10 cellular contexts compared by ENCODE assay signal in the genomic region with DNA sequence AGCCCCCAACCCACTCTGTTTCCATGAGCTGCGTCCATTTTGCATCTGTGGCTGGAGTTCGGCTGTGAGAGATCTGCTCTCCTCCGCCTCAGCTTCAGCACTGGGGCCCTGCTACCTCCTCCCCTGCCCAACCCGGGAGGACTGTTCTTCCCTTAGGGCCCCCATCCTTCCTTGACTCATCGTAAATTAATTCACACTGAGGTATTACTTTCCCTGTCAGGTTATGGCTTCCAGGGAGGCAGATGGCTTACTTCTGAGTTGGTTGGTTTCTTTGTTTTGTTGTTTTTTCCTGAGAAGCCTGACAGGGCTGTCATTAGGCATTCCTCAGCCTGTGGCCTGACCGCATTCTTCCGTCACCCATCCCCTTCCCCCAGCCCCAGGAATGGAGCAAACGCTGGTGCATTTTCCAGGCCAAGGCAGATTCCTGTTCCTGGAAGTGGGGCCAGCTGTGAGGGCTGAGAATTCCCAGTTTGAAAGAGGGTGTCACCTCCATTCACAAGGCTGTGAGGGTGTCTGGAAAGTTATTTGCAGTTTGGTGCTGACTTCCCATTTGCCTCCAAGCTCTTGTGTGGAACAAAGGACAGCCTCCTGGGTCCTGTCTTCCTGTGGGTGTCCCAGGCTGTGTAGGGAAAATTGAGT. TPM values are rescaled to one million over a fixed set of nuclear protein-coding genes. Genes with fewer than 3 reads are reported as not detected.
DNase-seq lines count a peak whose midpoint lies in the region; TF ChIP-seq lines count a peak whose summit lies in the region.
"Had no signal": no experiment of that assay in that cellular context is flagged by ENCODE, and none has a peak within 500 bp of the region (broad histone marks: within the 10 kb centered on the region; RNA-seq: fewer than 3 reads in every experiment).

No MANE protein-coding gene starts in this region.

- no peaks in the 10 kb centered on the region for H3K27me3 ChIP-seq in trophoblast cell (ENCODE audit: insufficient read depth, low read length)

- peak overlapping the region; percentile 28 for H2AFZ ChIP-seq in trophoblast cell (ENCODE audit: insufficient read depth, low read length, poor library complexity)

- peaks cover 1% of the 10 kb centered on the region for H3K36me3 Mint-ChIP-seq in activated CD4-positive, alpha-beta T cell treated with anti-CD3 and anti-CD28 coated beads, Interleukin-2, amount 10 ng/mL, durations not matched to agents 24 days and 14 days (ENCODE audit: low read depth)

- H4K8ac ChIP-seq in trophoblast cell (ENCODE audit: low read depth, low read length): peak overlapping the region; percentile 95

- H3K9me3 Mint-ChIP-seq in activated CD4-positive, alpha-beta T cell treated with anti-CD3 and anti-CD28 coated beads, Interleukin-2, amount 10 ng/mL, durations not matched to agents 24 days and 14 days: peaks cover 5% of the 10 kb centered on the region

- POLR2A ChIA-PET in RWPE1 (lab: Yijun Ruan, JAX; ENCODE audit: low non-redundant PET): no interaction called here

- no peak for TF ChIP-seq CTCF in RWPE1 (conservative IDR thresholded peaks at IDR 0.05; ENCODE audit: low read depth)

- H3K23ac ChIP-seq in trophoblast cell (ENCODE audit: low read length): no peak overlapping the region

- CTCF ChIA-PET in RWPE1 (lab: Yijun Ruan, JAX): interaction anchor here (0.8 kb wide), 1 partner anchor 581 kb away, joined by 4 read pairs; no protein-coding TSS in a partner anchor

- peak overlapping the region; percentile 99 for H3K27ac ChIP-seq in RWPE1
- H3K27ac ChIP-seq in trophoblast cell (ENCODE audit: low read depth, low read length): peak overlapping the region; percentile 99

- peak overlapping the region; percentile 99 for H4K91ac ChIP-seq in trophoblast cell (ENCODE audit: low read depth, low read length)

- peak overlapping the region; percentile 89 for H2AK5ac ChIP-seq in trophoblast cell (ENCODE audit: low read length)

- H2BK12ac ChIP-seq in trophoblast cell (ENCODE audit: low read length): peak overlapping the region; percentile 99

- peak overlapping the region; percentile 43 for H3K4me2 ChIP-seq in trophoblast cell (ENCODE audit: low read length)

- peaks cover 10% of the 10 kb centered on the region for H3K4me1 Mint-ChIP-seq in activated CD4-positive, alpha-beta T cell treated with anti-CD3 and anti-CD28 coated beads, Interleukin-2, amount 10 ng/mL, durations not matched to agents 24 days and 14 days

- peak overlapping the region; percentile 52 for H3K9ac ChIP-seq in trophoblast cell (ENCODE audit: low read length)

- intact Hi-C loops in activated CD4-positive, alpha-beta T cell treated with anti-CD3 and anti-CD28 coated beads, Interleukin-2, amount 10 ng/mL, durations not matched to agents 24 days and 14 days (cut with micrococcal nuclease): no loop called here

- no peak overlapping the region for H3K27ac Mint-ChIP-seq in activated CD4-positive, alpha-beta T cell treated with anti-CD3 and anti-CD28 coated beads, Interleukin-2, amount 10 ng/mL, durations not matched to agents 24 days and 14 days
- H3K27ac Mint-ChIP-seq: activated naive CD8-positive, alpha-beta T cell had no signal

- no CpG with 5 or more reads among the region's 8 CpGs for whole genome bisulfite sequencing in trophoblast cell (ENCODE audit: extremely low coverage, insufficient coverage, insufficient read length)

- H3K14ac ChIP-seq in trophoblast cell (ENCODE audit: low read length): peak overlapping the region; percentile 96

- H2BK120ac ChIP-seq in trophoblast cell (ENCODE audit: insufficient read depth, low read length, poor library complexity): peak overlapping the region; percentile 99

- H4K12ac ChIP-seq in trophoblast cell (ENCODE audit: low read depth, low read length): peak overlapping the region; percentile 72

- no peak overlapping the region for H3K4me3 Mint-ChIP-seq in activated CD4-positive, alpha-beta T cell treated with anti-CD3 and anti-CD28 coated beads, Interleukin-2, amount 10 ng/mL, durations not matched to agents 24 days and 14 days
- H3K4me3 Mint-ChIP-seq: activated naive CD8-positive, alpha-beta T cell had no signal

- H3K79me2 ChIP-seq in trophoblast cell (ENCODE audit: control insufficient read depth, insufficient read depth, low read length, poor library complexity): peaks cover 11% of the 10 kb centered on the region

- no peaks in the 10 kb centered on the region for H3K27me3 Mint-ChIP-seq in activated CD4-positive, alpha-beta T cell treated with anti-CD3 and anti-CD28 coated beads, Interleukin-2, amount 10 ng/mL, durations not matched to agents 24 days and 14 days
- H3K27me3 Mint-ChIP-seq: activated naive CD8-positive, alpha-beta T cell had no signal

- no peaks in the 10 kb centered on the region for H3K36me3 ChIP-seq in trophoblast cell (ENCODE audit: control insufficient read depth in 1 of 2, insufficient read depth in 2 of 2, low read length in 2 of 2)

- H3K4ac ChIP-seq in trophoblast cell (ENCODE audit: low read depth, low read length): peak overlapping the region; percentile 96

- peak; percentile 87 for DNase-seq in DMS 273 (lab: John Stamatoyannopoulos, UW; ENCODE audit: unreplicated experiment)
- peak; percentile 91 for DNase-seq in RWPE1 (ENCODE audit: low spot score)
- peak; percentile 79 for DNase-seq in fibroblast of the conjunctiva (ENCODE audit: low read depth)
- peak; percentile 96 to 98 for DNase-seq in trophoblast cell
- no peak for DNase-seq in NCI-H748 (lab: John Stamatoyannopoulos, UW; ENCODE audit: unreplicated experiment)
- DNase-seq in activated CD4-positive, alpha-beta T cell treated with anti-CD3 and anti-CD28 coated beads, Interleukin-2, amount 10 ng/mL, durations not matched to agents 24 days and 14 days: no peak
- no peak for DNase-seq in cerebellar nuclear complex (lab: John Stamatoyannopoulos, UW)
- no peak for DNase-seq in NCI-H1105 treated with DMSO at 0.1 percent for 48 hours (lab: John Stamatoyannopoulos, UW)

- H3K9me3 ChIP-seq in trophoblast cell (ENCODE audit: insufficient read depth, low read depth, low read length): peaks cover 11% of the 10 kb centered on the region

- no peak overlapping the region for H3K4me3 ChIP-seq in trophoblast cell (ENCODE audit: low read depth, low read length)

- H3K79me1 ChIP-seq in trophoblast cell (ENCODE audit: low read length): peaks cover 50% of the 10 kb centered on the region

- H3K18ac ChIP-seq in trophoblast cell (ENCODE audit: low read length): peak overlapping the region; percentile 96

- H2BK5ac ChIP-seq in trophoblast cell (ENCODE audit: low read depth, low read length, poor library complexity): peak overlapping the region; percentile 98

- peaks cover 37 to 38% of the 10 kb centered on the region in 2 experiments for H3K4me1 ChIP-seq in trophoblast cell (ENCODE audit: control insufficient read depth in 1 of 2, insufficient read depth in 2 of 2, low read length in 2 of 2)

RNA-seq across cellular contexts. Expression of a gene that starts 11.6 kb away (rescaled TPM):
- polyA plus RNA-seq in trophoblast cell (2013): 0.07 and 0.32 TPM in 2 replicates
- 0.47 and 0.93 TPM in 2 replicates for total RNA-seq in activated CD4-positive, alpha-beta T cell treated with anti-CD3 and anti-CD28 coated beads, Interleukin-2, amount 10 ng/mL, durations not matched to agents 24 days and 14 days
- total RNA-seq: subcutaneous adipose tissue had no signal

RNA-seq across cellular contexts. Expression of a gene that starts 24.1 kb away (rescaled TPM):
- 0.14 TPM in 2 replicates for polyA plus RNA-seq in trophoblast cell (2013)
- not detected in 2 replicates for total RNA-seq in activated CD4-positive, alpha-beta T cell treated with anti-CD3 and anti-CD28 coated beads, Interleukin-2, amount 10 ng/mL, durations not matched to agents 24 days and 14 days

Comparison
In these comparisons a context has a peak if more than half of its experiments do, and no peak if none do; other contexts are left out.
1. DNase-seq: peak in DMS 273 (single experiment), RWPE1 (single experiment), fibroblast of the conjunctiva (single experiment) and trophoblast cell (2 of 2); none in NCI-H748 (single experiment), activated CD4-positive, alpha-beta T cell treated with anti-CD3 and anti-CD28 coated beads, Interleukin-2, amount 10 ng/mL, durations not matched to agents 24 days and 14 days (single experiment), cerebellar nuclear complex (0 of 2) and NCI-H1105 treated with DMSO at 0.1 percent for 48 hours (single experiment).